In the genomic region with DNA sequence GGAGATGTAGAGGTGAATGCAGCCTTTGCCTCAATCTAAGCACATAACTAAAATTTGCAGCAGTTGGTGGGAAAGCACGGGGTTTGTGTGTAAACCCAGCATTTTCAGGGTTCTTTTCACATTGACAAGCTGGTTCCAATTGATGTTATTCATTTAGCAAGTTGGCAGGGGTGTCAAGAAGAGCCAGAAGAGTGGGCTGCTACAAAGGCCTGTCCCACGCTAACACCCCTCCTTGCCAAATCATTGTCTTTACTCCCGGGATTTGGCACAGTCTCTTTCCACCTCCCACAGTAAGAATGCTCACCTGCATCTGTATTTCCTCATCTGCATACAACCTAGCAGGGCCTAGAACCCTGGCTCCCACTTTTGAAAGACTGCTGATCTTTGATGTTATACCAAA, we compare ENCODE assay signal across 21 cellular contexts. TPM values are rescaled to one million over a fixed set of nuclear protein-coding genes. Genes with fewer than 3 reads are reported as not detected.
A peak's percentile ranks its signal among the peaks of the same experiment; 100 is the strongest.
DNase-seq lines count a peak whose midpoint lies in the region; ATAC-seq and TF ChIP-seq lines count a peak whose summit lies in the region.
"Had no signal": no experiment of that assay in that cellular context is flagged by ENCODE, and none has a peak within 500 bp of the region (broad histone marks: within the 10 kb centered on the region; RNA-seq: fewer than 3 reads in every experiment).

No MANE protein-coding gene starts in this region.

- H3K4me3 Mint-ChIP-seq in MCF 10A (ENCODE audit: unreplicated experiment) (no peak overlapping the region), neural crest cell (peak overlapping the region; percentile 35), type B pancreatic cell (no peak overlapping the region)
- H3K4me3 Mint-ChIP-seq: activated CD4-positive, alpha-beta T cell treated with anti-CD3 and anti-CD28 coated beads, Interleukin-2, amount 10 ng/mL, durations not matched to agents 24 days and 14 days; activated CD8-positive, alpha-beta memory T cell treated with anti-CD3 and anti-CD28 coated beads, Interleukin-2, amount 10 ng/mL, durations not matched to agents 7 days and 5 days; H9; immature natural killer cell had no signal

- no peak for TF ChIP-seq CTCF in breast epithelium (IDR thresholded peaks at IDR 0.05)
- no peak for TF ChIP-seq CTCF in MCF 10A (IDR thresholded peaks at IDR 0.05; ENCODE audit: unreplicated experiment)
- TF ChIP-seq CTCF in neural crest cell (conservative IDR thresholded peaks at IDR 0.05) = no peak
- TF ChIP-seq CTCF in type B pancreatic cell (conservative IDR thresholded peaks at IDR 0.05) = no peak

- DNase-seq in breast epithelium (ENCODE audit: low spot score in 2 of 2) (no peak), MCF 10A (ENCODE audit: unreplicated experiment) (no peak), epithelial cell of prostate (ENCODE audit: low read depth, low spot score) (no peak), neural crest cell (ENCODE audit: low read depth, low spot score) (no peak), type B pancreatic cell (ENCODE audit: extremely low spot score, unreplicated experiment) (no peak), amniotic stem cell (lab: John Stamatoyannopoulos, UW) (no peak)
- DNase-seq: activated CD4-positive, alpha-beta T cell treated with anti-CD3 and anti-CD28 coated beads, Interleukin-2, amount 10 ng/mL, durations not matched to agents 24 days and 14 days; activated CD8-positive, alpha-beta memory T cell treated with anti-CD3 and anti-CD28 coated beads, Interleukin-2, amount 10 ng/mL, durations not matched to agents 7 days and 5 days; C1 segment of cervical spinal cord; H9; immature natural killer cell; left ventricle myocardium superior; NCI-H2107; NCI-H446 treated with DMSO at 0.1 percent for 48 hours; retina; stimulated activated CD4-positive, alpha-beta T cell treated with anti-CD3 and anti-CD28 coated beads, Interleukin-12 subunit alpha, Interleukin-12 subunit beta, amount 100 ng/mL, for 4 hours had no signal

- H3K27me3 Mint-ChIP-seq in MCF 10A (ENCODE audit: insufficient read depth, unreplicated experiment) (no peaks in the 10 kb centered on the region), neural crest cell (ENCODE audit: low read depth) (no peaks in the 10 kb centered on the region), type B pancreatic cell (no peaks in the 10 kb centered on the region)

- intact Hi-C loops in breast epithelium (cut with DNase I; ENCODE audit: low total_unique reads) (no loop called here), MCF 10A (cut with micrococcal nuclease) (no loop called here)

- H3K27ac ChIP-seq in breast epithelium = peak overlapping the region; percentile 32 to 40
- H3K27ac ChIP-seq in epithelial cell of prostate = peak overlapping the region; percentile 53
- H3K27ac ChIP-seq: HL-60, SJCRH30 had no signal

- H3K27me3 ChIP-seq in breast epithelium = no peaks in the 10 kb centered on the region
- H3K27me3 ChIP-seq: SJCRH30 had no signal

- H3K36me3 Mint-ChIP-seq in MCF 10A (ENCODE audit: insufficient read depth, unreplicated experiment) = peaks cover 41% of the 10 kb centered on the region
- peaks cover 30% of the 10 kb centered on the region for H3K36me3 Mint-ChIP-seq in neural crest cell (ENCODE audit: low read depth)
- H3K36me3 Mint-ChIP-seq in type B pancreatic cell = peaks cover 24% of the 10 kb centered on the region
- H3K36me3 Mint-ChIP-seq: activated CD8-positive, alpha-beta memory T cell treated with anti-CD3 and anti-CD28 coated beads, Interleukin-2, amount 10 ng/mL, durations not matched to agents 7 days and 5 days; immature natural killer cell had no signal

- POLR2A ChIA-PET in MCF 10A (lab: Yijun Ruan, JAX) = interaction anchor here (1.4 to 3.6 kb wide), 3 partner anchors 9 to 15 kb away, joined by 5 to 28 read pairs (median 7); no protein-coding TSS in a partner anchor

- H3K27ac Mint-ChIP-seq in MCF 10A (ENCODE audit: low read depth, unreplicated experiment) (no peak overlapping the region), neural crest cell (ENCODE audit: unreplicated experiment) (no peak overlapping the region), type B pancreatic cell (peak overlapping the region; percentile 11)
- H3K27ac Mint-ChIP-seq: activated CD4-positive, alpha-beta T cell treated with anti-CD3 and anti-CD28 coated beads, Interleukin-2, amount 10 ng/mL, durations not matched to agents 24 days and 14 days; activated CD8-positive, alpha-beta memory T cell treated with anti-CD3 and anti-CD28 coated beads, Interleukin-2, amount 10 ng/mL, durations not matched to agents 7 days and 5 days; activated T-helper 2 cell treated with anti-CD3 and anti-CD28 coated beads, Interferon-gamma antibody, Interleukin-2, Interleukin-4, amounts not matched to agents 10 μg/mL and 5 μg/mL and 100 μg/mL, durations not matched to agents 14 hours and 24 hours and 36 hours; immature natural killer cell had no signal

- no peak for TF ChIP-seq POLR2A in breast epithelium (IDR thresholded peaks at IDR 0.05)

- H3K9me3 Mint-ChIP-seq in MCF 10A (ENCODE audit: unreplicated experiment) (no peaks in the 10 kb centered on the region), neural crest cell (no peaks in the 10 kb centered on the region), type B pancreatic cell (no peaks in the 10 kb centered on the region)
- H3K9me3 Mint-ChIP-seq: activated CD4-positive, alpha-beta T cell treated with anti-CD3 and anti-CD28 coated beads, Interleukin-2, amount 10 ng/mL, durations not matched to agents 24 days and 14 days; activated T-helper 2 cell treated with anti-CD3 and anti-CD28 coated beads, Interferon-gamma antibody, Interleukin-2, Interleukin-4, amounts not matched to agents 10 μg/mL and 5 μg/mL and 100 μg/mL, durations not matched to agents 14 hours and 24 hours and 36 hours; H9; immature natural killer cell had no signal

- H3K4me1 Mint-ChIP-seq in MCF 10A (ENCODE audit: insufficient read depth, unreplicated experiment) (peaks cover 43% of the 10 kb centered on the region), neural crest cell (peaks cover 80% of the 10 kb centered on the region), type B pancreatic cell (ENCODE audit: unreplicated experiment) (peaks cover 48% of the 10 kb centered on the region)
- H3K4me1 Mint-ChIP-seq: activated CD4-positive, alpha-beta T cell treated with anti-CD3 and anti-CD28 coated beads, Interleukin-2, amount 10 ng/mL, durations not matched to agents 24 days and 14 days; activated CD8-positive, alpha-beta memory T cell treated with anti-CD3 and anti-CD28 coated beads, Interleukin-2, amount 10 ng/mL, durations not matched to agents 7 days and 5 days; immature natural killer cell had no signal

- CTCF ChIA-PET in MCF 10A (lab: Yijun Ruan, JAX) = interaction anchor here (0.6 to 6.9 kb wide), 4 partner anchors 9 to 207 kb away, joined by 3 to 86 read pairs (median 12); no protein-coding TSS in a partner anchor

- no TSS peak for BruUV-seq in MCF 10A (replicated peaks; lab: Mats Ljungman, UMichigan)

- no peak overlapping the region for H3K4me3 ChIP-seq in breast epithelium
- H3K4me3 ChIP-seq: SJCRH30 had no signal

- H3K36me3 ChIP-seq in breast epithelium = no peaks in the 10 kb centered on the region

- ATAC-seq in HG02623 (IDR thresholded peaks at IDR 0.05; ENCODE audit: unreplicated experiment) (no peak), GM19023 (IDR thresholded peaks at IDR 0.05; ENCODE audit: unreplicated experiment) (no peak)
- ATAC-seq: activated CD8-positive, alpha-beta memory T cell treated with anti-CD3 and anti-CD28 coated beads, Interleukin-2, amount 10 ng/mL, durations not matched to agents 7 days and 5 days; left ventricle myocardium superior had no signal

- no peaks in the 10 kb centered on the region for H3K9me3 ChIP-seq in breast epithelium
- H3K9me3 ChIP-seq: SJCRH30 had no signal

- H3K4me1 ChIP-seq in breast epithelium = peaks cover 9 to 22% of the 10 kb centered on the region in 2 donors

RNA-seq across cellular contexts. Expression of gene RGMB, which starts 11.8 kb away (rescaled TPM):
- total RNA-seq in breast epithelium (10 to 100 TPM; 22.0 to 23.1 (median 22.1) TPM), MCF 10A (2022) (17.5 and 20.3 TPM in 2 replicates), neural crest cell (98.3 and 99.4 TPM in 2 replicates), type B pancreatic cell (ENCODE audit: low replicate concordance) (16.7 and 36.5 TPM in 2 replicates)
